Comparison of ENCODE assay signal across 15 cellular contexts in genomic region chr11:94831529-94831928, GRCh38.
"Had no signal": no experiment of that assay in that cellular context is flagged by ENCODE, and none has a peak within 500 bp of the region (broad histone marks: within the 10 kb centered on the region; RNA-seq: fewer than 3 reads in every experiment).

No MANE protein-coding gene starts in this region.

- H3K27ac Mint-ChIP-seq: activated naive CD4-positive, alpha-beta T cell treated with anti-CD3 and anti-CD28 coated beads, Interleukin-2, amount 50 U/mL, for 24 hours; effector memory CD8-positive, alpha-beta T cell; naive thymus-derived CD8-positive, alpha-beta T cell had no signal

- H3K4me3 ChIP-seq: cardiac muscle cell, tibial nerve, uterus had no signal

- H3K27me3 Mint-ChIP-seq: activated naive CD4-positive, alpha-beta T cell treated with anti-CD3 and anti-CD28 coated beads, Interleukin-2, amount 50 U/mL, for 24 hours had no signal

- H3K9me3 Mint-ChIP-seq: activated naive CD4-positive, alpha-beta T cell treated with anti-CD3 and anti-CD28 coated beads, Interleukin-2, amount 50 U/mL, for 24 hours; effector memory CD8-positive, alpha-beta T cell; naive thymus-derived CD8-positive, alpha-beta T cell had no signal

- H3K9me3 ChIP-seq: neutrophil, tibial nerve, uterus had no signal

- H3K4me1 Mint-ChIP-seq: activated naive CD4-positive, alpha-beta T cell treated with anti-CD3 and anti-CD28 coated beads, Interleukin-2, amount 50 U/mL, for 24 hours; naive thymus-derived CD8-positive, alpha-beta T cell had no signal

- H3K36me3 ChIP-seq: cardiac muscle cell, neutrophil, uterus had no signal

- H3K4me3 Mint-ChIP-seq: activated naive CD4-positive, alpha-beta T cell treated with anti-CD3 and anti-CD28 coated beads, Interleukin-2, amount 50 U/mL, for 24 hours; effector memory CD8-positive, alpha-beta T cell; naive thymus-derived CD8-positive, alpha-beta T cell had no signal

- DNase-seq: activated CD4-positive, alpha-beta T cell treated with anti-CD3 and anti-CD28 coated beads, Interleukin-2, amount 50 U/mL, for 4 hours; activated gamma-delta T cell; effector memory CD8-positive, alpha-beta T cell; foreskin melanocyte; mesendoderm; naive thymus-derived CD8-positive, alpha-beta T cell; stimulated activated naive CD4-positive, alpha-beta T cell; SW 1271; T-helper 2 cell; uterus; WERI-Rb-1 had no signal

- H3K27ac ChIP-seq: cardiac muscle cell, neutrophil, uterus, WERI-Rb-1 had no signal

- ATAC-seq: effector memory CD8-positive, alpha-beta T cell; naive thymus-derived CD8-positive, alpha-beta T cell had no signal

- H3K36me3 Mint-ChIP-seq: activated naive CD4-positive, alpha-beta T cell treated with anti-CD3 and anti-CD28 coated beads, Interleukin-2, amount 50 U/mL, for 24 hours; naive thymus-derived CD8-positive, alpha-beta T cell had no signal

- H3K27me3 ChIP-seq: neutrophil, tibial nerve, uterus had no signal
